ENCODE assay signal across 7 cellular contexts in genomic region chr2:54657664-54658083, GRCh38.
A peak's percentile ranks its signal among the peaks of the same experiment; 100 is the strongest.
DNase-seq lines count a peak whose midpoint lies in the region; ATAC-seq, FAIRE-seq and TF ChIP-seq lines count a peak whose summit lies in the region.

No MANE protein-coding gene starts in this region.

- TF ChIP-seq EP300 in K562 (IDR thresholded peaks at IDR 0.05; ENCODE audit: low read length), result no peak

- no TSS peak for BruUV-seq in K562 (replicated peaks; lab: Mats Ljungman, UMichigan)

- no peaks in the 10 kb centered on the region for H4K20me1 ChIP-seq in K562 (replicated peaks; ENCODE audit: control insufficient read depth, insufficient read depth, low read length)

- intact Hi-C loops in K562 (cut with micrococcal nuclease), result loop anchor here (5.0 kb wide), 1 partner anchor 85 kb away; no protein-coding TSS in a partner anchor

- TF ChIP-seq CTCF in RWPE2 (IDR thresholded peaks at IDR 0.05; ENCODE audit: poor library complexity, severe bottlenecking), result peak; percentile 50
- peak; percentile 53 to 69 (median 66) for TF ChIP-seq CTCF in K562 (IDR thresholded peaks at IDR 0.05 in 2 of 3, conservative IDR thresholded peaks at IDR 0.05 in 1 of 3; ENCODE audit: insufficient read depth in 2 of 3, low read depth in 1 of 3, low read length in 3 of 3)

- FAIRE-seq in K562 (lab: Jason Lieb, UNC), result no peak

- no peaks in the 10 kb centered on the region for H3K9me1 ChIP-seq in K562 (ENCODE audit: control insufficient read depth, insufficient read depth, low read length)

- H3K4me1 ChIP-seq in HAP-1 (peaks cover 5% of the 10 kb centered on the region; the same call in 1 of the 2 replicates), RWPE2 (ENCODE audit: insufficient read depth, poor library complexity, severe bottlenecking) (no peaks in the 10 kb centered on the region), K562 (replicated peaks in 1 of 2; ENCODE audit: control insufficient read depth in 2 of 2, insufficient read depth in 2 of 2, low read length in 2 of 2) (no peaks in the 10 kb centered on the region)

- no peak overlapping the region for H3K9ac ChIP-seq in K562 (ENCODE audit: insufficient read depth in 1 of 2, low read depth in 2 of 2, low read length in 2 of 2)

- DNase-seq in EH (ENCODE audit: low read depth), result peak; percentile 43
- DNase-seq in HAP-1 (ENCODE audit: low spot score in 2 of 2), result peak; percentile 39 to 78
- DNase-seq in RWPE2 (ENCODE audit: low spot score), result no peak
- peak; percentile 47 to 62 (median 59) for DNase-seq in K562 (ENCODE audit: extremely low read depth in 1 of 4, low spot score in 3 of 4)
- DNase-seq in left lobe of liver (ENCODE audit: low spot score), result peak; percentile 71
- peak; percentile 30 for DNase-seq in stimulated activated naive CD4-positive, alpha-beta T cell treated with Interleukin-2 at 50 U/mL for 16 hours (lab: John Stamatoyannopoulos, UW)

- ATAC-seq in RWPE2 (ENCODE audit: low read depth), result peak; percentile 58
- ATAC-seq in K562, result peak; percentile 94
- peak; percentile 94 for ATAC-seq in left lobe of liver
- no peak for ATAC-seq in HG03045 (IDR thresholded peaks at IDR 0.05; ENCODE audit: unreplicated experiment)

- H3K4me2 ChIP-seq in K562 (ENCODE audit: insufficient read depth, low read length), result no peak overlapping the region

- H3K27me3 ChIP-seq in HAP-1 (ENCODE audit: low read depth) (no peaks in the 10 kb centered on the region), RWPE2 (ENCODE audit: insufficient read depth, poor library complexity, severe bottlenecking) (no peaks in the 10 kb centered on the region), K562 (ENCODE audit: control insufficient read depth in 2 of 2, insufficient read depth in 2 of 2, low read length in 2 of 2) (no peaks in the 10 kb centered on the region)

- no peak for TF ChIP-seq POLR2A in K562 (conservative IDR thresholded peaks at IDR 0.05)

- 84% methylated on average over 12 of the region's 12 CpGs for WGBS in K562 (ENCODE audit: insufficient coverage, low coverage, missing lambda C conversion rate)

- H3K79me2 ChIP-seq in K562 (ENCODE audit: control insufficient read depth, insufficient read depth, low read length), result no peaks in the 10 kb centered on the region

- no peak overlapping the region for H3K27ac ChIP-seq in RWPE2 (ENCODE audit: poor library complexity, severe bottlenecking)
- H3K27ac ChIP-seq in K562 (ENCODE audit: extremely low read depth, low read depth, low read length), result no peak overlapping the region

- no peak overlapping the region for H2AFZ ChIP-seq in K562 (ENCODE audit: low read depth, low read length)

- H3K36me3 ChIP-seq in HAP-1 (replicated peaks), result peaks cover 81% of the 10 kb centered on the region
- H3K36me3 ChIP-seq in RWPE2 (ENCODE audit: low read depth), result peaks cover 100% of the 10 kb centered on the region
- peaks cover 88% of the 10 kb centered on the region for H3K36me3 ChIP-seq in K562 (ENCODE audit: control insufficient read depth, insufficient read depth, low read length)

- CTCF ChIA-PET in K562 (lab: Yijun Ruan, JAX; ENCODE audit: low intra/inter-chr PET ratio), result interaction anchor here (0.6 to 0.7 kb wide), 4 partner anchors 509 to 1996 kb away, joined by 3 to 4 read pairs (median 3); no protein-coding TSS in a partner anchor

- H3K9me3 ChIP-seq in HAP-1, result no peaks in the 10 kb centered on the region
- H3K9me3 ChIP-seq in RWPE2 (ENCODE audit: severe bottlenecking), result no peaks in the 10 kb centered on the region
- H3K9me3 ChIP-seq in K562 (replicated peaks; ENCODE audit: control insufficient read depth, insufficient read depth, low read depth, low read length), result no peaks in the 10 kb centered on the region

- H3K4me3 ChIP-seq in HAP-1 (no peak overlapping the region), RWPE2 (ENCODE audit: severe bottlenecking) (no peak overlapping the region), K562 (no peak overlapping the region)

- in situ Hi-C loops in HAP-1 (cut with MboI; ENCODE audit: low sequenced_read_pairs) (loop anchor here (25.0 kb wide), 2 partner anchors 530 to 545 kb away; partner anchors contain the start of gene ACYP2), K562 (cut with MboI) (no loop called here)

- TF ChIP-seq RAD21 in K562 (CRISPR knock-in tag; conservative IDR thresholded peaks at IDR 0.05 in 1 of 2, IDR thresholded peaks at IDR 0.05 in 1 of 2), result peak; percentile 45 to 49

- POLR2A ChIA-PET in K562 (lab: Yijun Ruan, JAX), result interaction anchor here (0.6 kb wide), 1 partner anchor 15 kb away, joined by 3 read pairs; no protein-coding TSS in a partner anchor

TF ChIP-seq in K562, 482 proteins besides CTCF, POLR2A, EP300 and RAD21:
- TF ChIP-seq, protein P1, sequence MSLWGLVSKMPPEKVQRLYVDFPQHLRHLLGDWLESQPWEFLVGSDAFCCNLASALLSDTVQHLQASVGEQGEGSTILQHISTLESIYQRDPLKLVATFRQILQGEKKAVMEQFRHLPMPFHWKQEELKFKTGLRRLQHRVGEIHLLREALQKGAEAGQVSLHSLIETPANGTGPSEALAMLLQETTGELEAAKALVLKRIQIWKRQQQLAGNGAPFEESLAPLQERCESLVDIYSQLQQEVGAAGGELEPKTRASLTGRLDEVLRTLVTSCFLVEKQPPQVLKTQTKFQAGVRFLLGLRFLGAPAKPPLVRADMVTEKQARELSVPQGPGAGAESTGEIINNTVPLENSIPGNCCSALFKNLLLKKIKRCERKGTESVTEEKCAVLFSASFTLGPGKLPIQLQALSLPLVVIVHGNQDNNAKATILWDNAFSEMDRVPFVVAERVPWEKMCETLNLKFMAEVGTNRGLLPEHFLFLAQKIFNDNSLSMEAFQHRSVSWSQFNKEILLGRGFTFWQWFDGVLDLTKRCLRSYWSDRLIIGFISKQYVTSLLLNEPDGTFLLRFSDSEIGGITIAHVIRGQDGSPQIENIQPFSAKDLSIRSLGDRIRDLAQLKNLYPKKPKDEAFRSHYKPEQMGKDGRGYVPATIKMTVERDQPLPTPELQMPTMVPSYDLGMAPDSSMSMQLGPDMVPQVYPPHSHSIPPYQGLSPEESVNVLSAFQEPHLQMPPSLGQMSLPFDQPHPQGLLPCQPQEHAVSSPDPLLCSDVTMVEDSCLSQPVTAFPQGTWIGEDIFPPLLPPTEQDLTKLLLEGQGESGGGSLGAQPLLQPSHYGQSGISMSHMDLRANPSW (CRISPR knock-in tag; IDR thresholded peaks at IDR 0.05), result no peak
- TF ChIP-seq ZNF354B (CRISPR knock-in tag; IDR thresholded peaks at IDR 0.05) (no peak), EGR1 (conservative IDR thresholded peaks at IDR 0.05) (no peak), SMC3 (conservative IDR thresholded peaks at IDR 0.05; ENCODE audit: insufficient read depth, low read depth, low read length) (peak; percentile 53; the same call in 1 of the 2 replicates), JUN (IDR thresholded peaks at IDR 0.05; ENCODE audit: borderline replicate concordance, low read depth, low read length) (no peak), JUN (CRISPR knock-in tag; IDR thresholded peaks at IDR 0.05; ENCODE audit: borderline replicate concordance) (no peak)
- TF ChIP-seq, protein P2, sequence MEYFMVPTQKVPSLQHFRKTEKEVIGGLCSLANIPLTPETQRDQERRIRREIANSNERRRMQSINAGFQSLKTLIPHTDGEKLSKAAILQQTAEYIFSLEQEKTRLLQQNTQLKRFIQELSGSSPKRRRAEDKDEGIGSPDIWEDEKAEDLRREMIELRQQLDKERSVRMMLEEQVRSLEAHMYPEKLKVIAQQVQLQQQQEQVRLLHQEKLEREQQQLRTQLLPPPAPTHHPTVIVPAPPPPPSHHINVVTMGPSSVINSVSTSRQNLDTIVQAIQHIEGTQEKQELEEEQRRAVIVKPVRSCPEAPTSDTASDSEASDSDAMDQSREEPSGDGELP (CRISPR knock-in tag; IDR thresholded peaks at IDR 0.05; ENCODE audit: borderline replicate concordance), result no peak
TF ChIP-seq in K562: peak in this region for 1.
